Comparison of ENCODE assay signal across 24 cellular contexts in genomic region chr3:131453536-131453935, GRCh38.
"Had no signal": no experiment of that assay in that cellular context is flagged by ENCODE, and none has a peak within 500 bp of the region (broad histone marks: within the 10 kb centered on the region; RNA-seq: fewer than 3 reads in every experiment).

No MANE protein-coding gene starts in this region.

- H3K4me3 Mint-ChIP-seq: memory B cell; natural killer cell; stimulated activated memory B cell treated with anti-CD40 and anti-IgM and Interleukin-4, amounts not matched to agents 10 μg/mL and 1 μg/mL and 100 μg/mL, for 72 hours; type B pancreatic cell had no signal

- ATAC-seq: left lobe of liver; natural killer cell; psoas muscle; right cardiac atrium; stimulated activated memory B cell treated with anti-CD40 and anti-IgM and Interleukin-4, amounts not matched to agents 10 μg/mL and 1 μg/mL and 100 μg/mL, for 72 hours; stimulated activated naive CD8-positive, alpha-beta T cell treated with anti-CD3 and anti-CD28 coated beads, Interleukin-15, Interleukin-2, amounts not matched to agents 100 U/mL and 50 U/mL, for 24 hours had no signal

- H3K36me3 ChIP-seq: ovary had no signal

- H3K9me3 Mint-ChIP-seq: memory B cell, natural killer cell, type B pancreatic cell had no signal

- FAIRE-seq: colon, frontal cortex, kidney had no signal

- H3K4me1 ChIP-seq: spleen had no signal

- H3K4me3 ChIP-seq: dorsolateral prefrontal cortex, lung, ovary, psoas muscle, skin epidermis, spleen, testis, tibial artery had no signal

- H3K9me3 ChIP-seq: ovary, psoas muscle, testis, tibial artery had no signal

- H3K27ac Mint-ChIP-seq: memory B cell; natural killer cell; stimulated activated memory B cell treated with anti-CD40 and anti-IgM and Interleukin-4, amounts not matched to agents 10 μg/mL and 1 μg/mL and 100 μg/mL, for 72 hours; type B pancreatic cell had no signal

- H3K27me3 ChIP-seq: dorsolateral prefrontal cortex, ovary, spleen, testis, tibial artery had no signal

- H3K4me1 Mint-ChIP-seq: memory B cell; natural killer cell; stimulated activated memory B cell treated with anti-CD40 and anti-IgM and Interleukin-4, amounts not matched to agents 10 μg/mL and 1 μg/mL and 100 μg/mL, for 72 hours had no signal

- DNase-seq: dorsolateral prefrontal cortex; effector CD4-positive, alpha-beta T cell; head of caudate nucleus; kidney; natural killer cell; occipital lobe; ovary; posterior cingulate gyrus; psoas muscle; right cardiac atrium; spleen; stimulated activated CD4-positive, alpha-beta T cell treated with anti-CD3 and anti-CD28 coated beads, Interleukin-4, amount 100 ng/mL, for 4 hours; stimulated activated naive CD8-positive, alpha-beta T cell treated with anti-CD3 and anti-CD28 coated beads, Interleukin-15, Interleukin-2, amounts not matched to agents 100 U/mL and 50 U/mL, for 24 hours; substantia nigra; testis; tibial artery had no signal

- H3K27me3 Mint-ChIP-seq: memory B cell; stimulated activated memory B cell treated with anti-CD40 and anti-IgM and Interleukin-4, amounts not matched to agents 10 μg/mL and 1 μg/mL and 100 μg/mL, for 72 hours; type B pancreatic cell had no signal

- H3K36me3 Mint-ChIP-seq: natural killer cell had no signal

- H3K27ac ChIP-seq: dorsolateral prefrontal cortex, ovary, psoas muscle, skin epidermis, spleen, testis, tibial artery had no signal
